17 cellular contexts compared by ENCODE assay signal in genomic region chr19:16366056-16366432, GRCh38. TPM values are rescaled to one million over a fixed set of nuclear protein-coding genes. Genes with fewer than 3 reads are reported as not detected.
DNase-seq lines count a peak whose midpoint lies in the region; ATAC-seq and TF ChIP-seq lines count a peak whose summit lies in the region.
"Had no signal": no experiment of that assay in that cellular context is flagged by ENCODE, and none has a peak within 500 bp of the region (broad histone marks: within the 10 kb centered on the region; RNA-seq: fewer than 3 reads in every experiment).

No MANE protein-coding gene starts in this region.

- peak overlapping the region; percentile 94 for H3K4me2 ChIP-seq in MM.1S (ENCODE audit: low read depth, low read length)

- H4K20me1 ChIP-seq in MM.1S (ENCODE audit: insufficient read depth, low read length) = no peaks in the 10 kb centered on the region

- in situ Hi-C loops in HAP-1 (cut with MboI; ENCODE audit: low sequenced_read_pairs) = no loop called here

- DNase-seq in activated CD8-positive, alpha-beta memory T cell treated with anti-CD3 and anti-CD28 coated beads, Interleukin-2, amount 10 ng/mL, durations not matched to agents 7 days and 5 days = no peak
- DNase-seq in activated CD8-positive, alpha-beta memory T cell treated with anti-CD3 and anti-CD28 coated beads for 24 hours = no peak
- no peak for DNase-seq in MM.1S
- DNase-seq in left kidney (ENCODE audit: low read depth, low spot score) = peak; percentile 38
- no peak for DNase-seq in HAP-1 (ENCODE audit: low spot score in 2 of 2)
- no peak for DNase-seq in C1 segment of cervical spinal cord (lab: John Stamatoyannopoulos, UW)
- DNase-seq: activated CD4-positive, alpha-beta T cell treated with anti-CD3 and anti-CD28 coated beads for 1 hour; activated gamma-delta T cell; glutamatergic neuron; GOT3; NCI-H2171 had no signal

- WGBS in thymus = 43% methylated on average over 9 of the region's 9 CpGs

- H3K9me3 Mint-ChIP-seq in activated CD8-positive, alpha-beta memory T cell treated with anti-CD3 and anti-CD28 coated beads, Interleukin-2, amount 10 ng/mL, durations not matched to agents 7 days and 5 days (ENCODE audit: low read depth) = no peaks in the 10 kb centered on the region
- H3K9me3 Mint-ChIP-seq: naive thymus-derived CD8-positive, alpha-beta T cell had no signal

- no peak overlapping the region for H2AFZ ChIP-seq in MM.1S (ENCODE audit: low read length)

- peaks cover 28% of the 10 kb centered on the region for H3K27me3 Mint-ChIP-seq in activated CD8-positive, alpha-beta memory T cell treated with anti-CD3 and anti-CD28 coated beads, Interleukin-2, amount 10 ng/mL, durations not matched to agents 7 days and 5 days

- H3K9me2 ChIP-seq in MM.1S (replicated peaks; ENCODE audit: insufficient read depth, low read length) = no peaks in the 10 kb centered on the region

- CTCF ChIA-PET in activated CD8-positive, alpha-beta memory T cell treated with anti-CD3 and anti-CD28 coated beads, Interleukin-2, amount 10 ng/mL, durations not matched to agents 7 days and 5 days (lab: Charles Lee) = interaction anchor here (1.0 to 24.3 kb wide), 7 partner anchors 10 to 119 kb away, joined by 3 to 449 read pairs (median 7); partner anchors contain the start of gene KLF2

- peak overlapping the region; percentile 57 for H3K4me3 Mint-ChIP-seq in activated CD8-positive, alpha-beta memory T cell treated with anti-CD3 and anti-CD28 coated beads, Interleukin-2, amount 10 ng/mL, durations not matched to agents 7 days and 5 days

- H3K27ac Mint-ChIP-seq in activated CD8-positive, alpha-beta memory T cell treated with anti-CD3 and anti-CD28 coated beads, Interleukin-2, amount 10 ng/mL, durations not matched to agents 7 days and 5 days = no peak overlapping the region
- H3K27ac Mint-ChIP-seq: naive thymus-derived CD8-positive, alpha-beta T cell had no signal

- no peak for TF ChIP-seq CTCF in MM.1S (IDR thresholded peaks at IDR 0.05; ENCODE audit: low read length)

- H3K4me1 Mint-ChIP-seq in activated CD8-positive, alpha-beta memory T cell treated with anti-CD3 and anti-CD28 coated beads, Interleukin-2, amount 10 ng/mL, durations not matched to agents 7 days and 5 days = peaks cover 43% of the 10 kb centered on the region

- H3F3A ChIP-seq in MM.1S (ENCODE audit: insufficient read depth, low read length) = peaks cover 31% of the 10 kb centered on the region

- ATAC-seq in activated CD8-positive, alpha-beta memory T cell treated with anti-CD3 and anti-CD28 coated beads, Interleukin-2, amount 10 ng/mL, durations not matched to agents 7 days and 5 days = no peak
- no peak for ATAC-seq in GM21786 (IDR thresholded peaks at IDR 0.05; ENCODE audit: unreplicated experiment)

- peak overlapping the region; percentile 81 for H3K9ac ChIP-seq in MM.1S (ENCODE audit: low read length)

- H3K27me3 ChIP-seq in MM.1S (replicated peaks; ENCODE audit: insufficient read depth, low read length) = no peaks in the 10 kb centered on the region
- H3K27me3 ChIP-seq in thymus (ENCODE audit: control insufficient read depth, insufficient read depth) = no peaks in the 10 kb centered on the region
- H3K27me3 ChIP-seq in HAP-1 (ENCODE audit: low read depth) = no peaks in the 10 kb centered on the region
- H3K27me3 ChIP-seq: sigmoid colon had no signal

- peaks cover 5% of the 10 kb centered on the region for H3K36me3 Mint-ChIP-seq in activated CD8-positive, alpha-beta memory T cell treated with anti-CD3 and anti-CD28 coated beads, Interleukin-2, amount 10 ng/mL, durations not matched to agents 7 days and 5 days
- H3K36me3 Mint-ChIP-seq: naive thymus-derived CD8-positive, alpha-beta T cell had no signal

- H3K9me3 ChIP-seq in MM.1S (replicated peaks; ENCODE audit: insufficient read depth, low read length) (no peaks in the 10 kb centered on the region), thymus (ENCODE audit: control insufficient read depth) (no peaks in the 10 kb centered on the region), HAP-1 (no peaks in the 10 kb centered on the region)
- H3K9me3 ChIP-seq: sigmoid colon had no signal

- peaks cover 13% of the 10 kb centered on the region for H3K79me2 ChIP-seq in MM.1S (ENCODE audit: low read length)

- peak overlapping the region; percentile 46 for H3K4me3 ChIP-seq in MM.1S (ENCODE audit: low read length)
- peak overlapping the region; percentile 39 for H3K4me3 ChIP-seq in thymus (ENCODE audit: low read length)
- no peak overlapping the region for H3K4me3 ChIP-seq in HAP-1
- H3K4me3 ChIP-seq: sigmoid colon, SK-N-MC had no signal

- H3K27ac ChIP-seq in MM.1S (ENCODE audit: low read length) (peak overlapping the region; percentile 98), thymus (ENCODE audit: low read depth) (peak overlapping the region; percentile 93)

- H3K36me3 ChIP-seq in MM.1S (replicated peaks; ENCODE audit: insufficient read depth, low read length) (no peaks in the 10 kb centered on the region), thymus (ENCODE audit: control insufficient read depth, insufficient read depth) (peaks cover 7% of the 10 kb centered on the region), HAP-1 (replicated peaks) (0 out of 2 replicates have a peak, but pooled peaks cover 4% of the 10 kb centered on the region)

- H3K4me1 ChIP-seq in MM.1S (ENCODE audit: low read length) = peaks cover 57% of the 10 kb centered on the region
- H3K4me1 ChIP-seq in thymus (ENCODE audit: control insufficient read depth, insufficient read depth, low read length) = peaks cover 61% of the 10 kb centered on the region
- H3K4me1 ChIP-seq in HAP-1 = no peaks in the 10 kb centered on the region
- H3K4me1 ChIP-seq: sigmoid colon had no signal

RNA-seq across cellular contexts. Expression of gene KLF2, which starts 41.4 kb away (rescaled TPM):
- 100 to 1,000 TPM in 1 of 2 experiments, 10 to 100 TPM in 1; 62.1 to 124 TPM for total RNA-seq in activated CD8-positive, alpha-beta memory T cell treated with anti-CD3 and anti-CD28 coated beads, Interleukin-2, amount 10 ng/mL, durations not matched to agents 7 days and 5 days
- 16.5 TPM for polyA plus RNA-seq in thymus
- polyA plus RNA-seq: keratinocyte had no signal
